ENCODE assay signal across 1 cellular context in genomic region chr16:52578007-52578828, GRCh38.
TF ChIP-seq lines count a peak whose summit lies in the region.

No MANE protein-coding gene starts in this region.

TF ChIP-seq in HepG2, 621 proteins besides CTCF, POLR2A, EP300 and RAD21 (continued from another document and continues in another):
- TF ChIP-seq IRF1 (CRISPR knock-in tag; IDR thresholded peaks at IDR 0.05; ENCODE audit: low read depth) (no peak), KDM6A (CRISPR knock-in tag; IDR thresholded peaks at IDR 0.05; ENCODE audit: low read depth) (peak; percentile 39), KMT2A (CRISPR knock-in tag; IDR thresholded peaks at IDR 0.05) (no peak), ZNF710 (CRISPR knock-in tag; IDR thresholded peaks at IDR 0.05; ENCODE audit: borderline replicate concordance) (peak; percentile 94), ZFP36 (IDR thresholded peaks at IDR 0.05; ENCODE audit: borderline replicate concordance, low read depth, low read length, partially characterized antibody) (no peak), ZNF891 (CRISPR knock-in tag; IDR thresholded peaks at IDR 0.05) (no peak), IRX3 (CRISPR knock-in tag; IDR thresholded peaks at IDR 0.05; ENCODE audit: borderline replicate concordance, low read depth) (no peak), DRAP1 (CRISPR knock-in tag; IDR thresholded peaks at IDR 0.05) (peak; percentile 53; the same call in 1 of the 2 replicates), BCL3 (CRISPR knock-in tag; IDR thresholded peaks at IDR 0.05) (no peak; the same call in 1 of the 2 replicates), KLF6 (CRISPR knock-in tag; IDR thresholded peaks at IDR 0.05) (peak; percentile 71; the same call in 1 of the 2 replicates), ZNF597 (CRISPR knock-in tag; IDR thresholded peaks at IDR 0.05) (no peak), ZNF737 (CRISPR knock-in tag; IDR thresholded peaks at IDR 0.05; ENCODE audit: borderline replicate concordance) (no peak), ZKSCAN8 (CRISPR knock-in tag; IDR thresholded peaks at IDR 0.05; ENCODE audit: borderline replicate concordance) (no peak), ZNF367 (CRISPR knock-in tag; IDR thresholded peaks at IDR 0.05; ENCODE audit: borderline replicate concordance) (no peak), ZNF512 (CRISPR knock-in tag; IDR thresholded peaks at IDR 0.05) (no peak), ZBTB14 (CRISPR knock-in tag; IDR thresholded peaks at IDR 0.05) (no peak), ZBTB10 (CRISPR knock-in tag; IDR thresholded peaks at IDR 0.05; ENCODE audit: borderline replicate concordance) (no peak), SKIL (CRISPR knock-in tag; IDR thresholded peaks at IDR 0.05; ENCODE audit: borderline replicate concordance) (peak; percentile 72), YEATS2 (CRISPR knock-in tag; IDR thresholded peaks at IDR 0.05; ENCODE audit: borderline replicate concordance) (peak; percentile 73; the same call in 1 of the 2 replicates), SPEN (CRISPR knock-in tag; IDR thresholded peaks at IDR 0.05; ENCODE audit: low read depth) (peak; percentile 77), ZNF234 (CRISPR knock-in tag; conservative IDR thresholded peaks at IDR 0.05) (no peak), STAG1 (CRISPR knock-in tag; IDR thresholded peaks at IDR 0.05) (peak; percentile 29), FUBP1 (CRISPR knock-in tag; IDR thresholded peaks at IDR 0.05; ENCODE audit: borderline replicate concordance) (no peak), HOXA7 (CRISPR knock-in tag; IDR thresholded peaks at IDR 0.05) (no peak), SALL1 (CRISPR knock-in tag; IDR thresholded peaks at IDR 0.05) (peak; percentile 90), MAF1 (CRISPR knock-in tag; IDR thresholded peaks at IDR 0.05; ENCODE audit: borderline replicate concordance) (no peak), HMGA1 (CRISPR knock-in tag; conservative IDR thresholded peaks at IDR 0.05) (no peak), TAF1 (CRISPR knock-in tag; IDR thresholded peaks at IDR 0.05) (no peak), NCOA1 (CRISPR knock-in tag; IDR thresholded peaks at IDR 0.05) (no peak), GZF1 (CRISPR knock-in tag; IDR thresholded peaks at IDR 0.05) (no peak), WIZ (CRISPR knock-in tag; IDR thresholded peaks at IDR 0.05) (no peak), ZNF281 (CRISPR knock-in tag; IDR thresholded peaks at IDR 0.05; ENCODE audit: borderline replicate concordance) (peak; percentile 8), GABPA (IDR thresholded peaks at IDR 0.05; ENCODE audit: low read depth, low read length) (no peak), GABPA (CRISPR knock-in tag; IDR thresholded peaks at IDR 0.05; ENCODE audit: low read depth) (peak; percentile 42), NR3C1 (CRISPR knock-in tag; IDR thresholded peaks at IDR 0.05) (no peak), TBX2 (CRISPR knock-in tag; IDR thresholded peaks at IDR 0.05; ENCODE audit: borderline replicate concordance) (peak; percentile 98), SALL2 (CRISPR knock-in tag; IDR thresholded peaks at IDR 0.05) (no peak)
